ENCODE assay signal across 8 cellular contexts in the genomic region with DNA sequence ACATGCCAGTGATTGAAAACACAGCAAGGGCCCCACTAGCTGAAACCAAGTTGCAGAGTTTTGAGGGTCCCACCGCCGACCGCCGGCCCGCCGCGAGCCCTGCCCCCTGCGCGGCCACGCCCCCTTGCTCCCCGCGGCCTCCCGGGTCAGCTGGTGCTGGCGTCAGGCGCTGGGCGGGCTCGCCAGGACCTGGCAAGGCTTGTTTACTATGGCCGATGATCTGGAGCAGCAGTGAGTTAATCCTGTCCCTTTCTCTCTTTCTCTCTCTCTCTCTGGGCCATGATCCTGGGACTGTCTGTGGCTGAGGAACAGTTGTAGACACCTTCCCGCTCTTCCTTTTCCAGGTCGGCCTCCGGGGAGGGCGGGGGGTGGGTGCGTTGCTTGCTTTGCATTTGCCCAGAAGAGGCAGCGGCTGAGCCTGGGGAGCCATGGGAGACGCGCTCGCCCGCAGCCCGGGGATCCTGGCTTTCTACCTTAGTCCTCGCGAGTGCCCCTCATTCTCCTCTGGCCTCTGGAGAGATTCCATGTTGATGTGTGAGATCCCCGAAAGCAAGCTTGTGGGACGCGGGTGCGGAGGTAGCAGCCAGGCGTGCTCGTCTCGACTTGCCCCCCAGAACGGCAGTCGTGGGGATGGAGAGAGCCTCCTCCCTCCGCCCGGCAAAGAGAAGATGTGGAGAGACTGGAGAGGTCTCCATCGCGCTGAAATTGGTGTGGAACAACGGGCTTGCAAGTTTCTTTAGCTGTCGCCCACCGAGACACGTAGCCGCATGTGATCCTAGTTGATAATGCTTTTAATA. TPM values are rescaled to one million over a fixed set of nuclear protein-coding genes. Genes with fewer than 3 reads are reported as not detected.
A peak's percentile ranks its signal among the peaks of the same experiment; 100 is the strongest.
DNase-seq lines count a peak whose midpoint lies in the region; ATAC-seq, FAIRE-seq and TF ChIP-seq lines count a peak whose summit lies in the region.

A gene with protein sequence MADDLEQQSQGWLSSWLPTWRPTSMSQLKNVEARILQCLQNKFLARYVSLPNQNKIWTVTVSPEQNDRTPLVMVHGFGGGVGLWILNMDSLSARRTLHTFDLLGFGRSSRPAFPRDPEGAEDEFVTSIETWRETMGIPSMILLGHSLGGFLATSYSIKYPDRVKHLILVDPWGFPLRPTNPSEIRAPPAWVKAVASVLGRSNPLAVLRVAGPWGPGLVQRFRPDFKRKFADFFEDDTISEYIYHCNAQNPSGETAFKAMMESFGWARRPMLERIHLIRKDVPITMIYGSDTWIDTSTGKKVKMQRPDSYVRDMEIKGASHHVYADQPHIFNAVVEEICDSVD (plus strand): TSS at position 202 of the 797 bp plus-strand sequence. CDS start 7 bp downstream, at position 209.

- peak; percentile 70 for DNase-seq in EH (ENCODE audit: low read depth)
- DNase-seq in K562 (ENCODE audit: extremely low read depth in 1 of 4, low spot score in 3 of 4) = peak; percentile 61 to 75 (median 71)
- peak; percentile 77 to 82 for DNase-seq in hippocampal formation (lab: John Stamatoyannopoulos, UW)
- DNase-seq in KG1 (lab: John Stamatoyannopoulos, UW) = no peak

- H3K4me2 ChIP-seq in KMS-11 (peak within 1 kb of the TSS; percentile 84), K562 (ENCODE audit: insufficient read depth, low read length) (peak within 1 kb of the TSS; percentile 87)

- no peak for FAIRE-seq in K562 (lab: Jason Lieb, UNC)

- CTCF ChIA-PET in K562 (lab: Yijun Ruan, JAX; ENCODE audit: low intra/inter-chr PET ratio) = no interaction called here

- TF ChIP-seq CTCF in KMS-11 (conservative IDR thresholded peaks at IDR 0.05; ENCODE audit: low read depth, low read length) (no peak), K562 (IDR thresholded peaks at IDR 0.05 in 2 of 3, conservative IDR thresholded peaks at IDR 0.05 in 1 of 3; ENCODE audit: insufficient read depth in 2 of 3, low read depth in 1 of 3, low read length in 3 of 3) (no peak)

- no peak within 1 kb of the TSS for H3K4me3 ChIP-seq in KMS-11 (IDR thresholded peaks at IDR 0.05; ENCODE audit: insufficient read depth, low read depth, low read length)
- peak within 1 kb of the TSS; percentile 56 for H3K4me3 ChIP-seq in K562
- peak within 1 kb of the TSS; percentile 95 for H3K4me3 ChIP-seq in rectal smooth muscle tissue (ENCODE audit: low read length)

- H4K20me1 ChIP-seq in KMS-11 (ENCODE audit: insufficient read depth) = no peaks in the 10 kb centered on the region
- no peaks in the 10 kb centered on the region for H4K20me1 ChIP-seq in K562 (replicated peaks; ENCODE audit: control insufficient read depth, insufficient read depth, low read length)

- H3K9me3 ChIP-seq in K562 (replicated peaks; ENCODE audit: control insufficient read depth, insufficient read depth, low read depth, low read length) = no peaks in the 10 kb centered on the region

- H3K27me3 ChIP-seq in KMS-11 (ENCODE audit: insufficient read depth, low read depth) = no peaks in the 10 kb centered on the region
- no peaks in the 10 kb centered on the region for H3K27me3 ChIP-seq in K562 (ENCODE audit: control insufficient read depth in 2 of 2, insufficient read depth in 2 of 2, low read length in 2 of 2)
- H3K27me3 ChIP-seq in rectal smooth muscle tissue (ENCODE audit: control insufficient read depth, insufficient read depth, low read length) = no peaks in the 10 kb centered on the region

- in situ Hi-C loops in K562 (cut with MboI) = no loop called here

- WGBS in K562 (ENCODE audit: insufficient coverage, low coverage, missing lambda C conversion rate) = under 1% methylated on average over 20 of the region's 49 CpGs

- ATAC-seq in GM21576 (IDR thresholded peaks at IDR 0.05; ENCODE audit: unreplicated experiment) (peak; percentile 80), K562 (peak; percentile 88)

- no peak for TF ChIP-seq EP300 in K562 (IDR thresholded peaks at IDR 0.05; ENCODE audit: low read length)

- POLR2A ChIA-PET in K562 (lab: Yijun Ruan, JAX) = interaction anchor here (0.9 to 1.6 kb wide), 6 partner anchors 9 to 175 kb away, joined by 3 to 8 read pairs (median 4); partner anchors contain the start of gene OXA1L

- TF ChIP-seq POLR2A in K562 (conservative IDR thresholded peaks at IDR 0.05) = peak; percentile 66

- peaks cover 22% of the 10 kb centered on the region for H3K79me2 ChIP-seq in KMS-11 (ENCODE audit: insufficient read depth, low read depth)
- H3K79me2 ChIP-seq in K562 (ENCODE audit: control insufficient read depth, insufficient read depth, low read length) = peaks cover 14% of the 10 kb centered on the region

- peak within 1 kb of the TSS; percentile 91 for H2AFZ ChIP-seq in KMS-11 (ENCODE audit: low read depth)
- H2AFZ ChIP-seq in K562 (ENCODE audit: low read depth, low read length) = peak within 1 kb of the TSS; percentile 89

- no peaks in the 10 kb centered on the region for H3K36me3 ChIP-seq in KMS-11 (ENCODE audit: insufficient read depth)
- peaks cover 16% of the 10 kb centered on the region; the same call in 2 of the 3 replicates for H3K36me3 ChIP-seq in K562 (ENCODE audit: control insufficient read depth, insufficient read depth, low read length)
- peaks cover 10% of the 10 kb centered on the region for H3K36me3 ChIP-seq in rectal smooth muscle tissue (ENCODE audit: control insufficient read depth, insufficient read depth, low read length)

- intact Hi-C loops in T-helper 1 cell treated with Interleukin-12 subunit alpha and Interleukin-12 subunit beta and Interleukin-4 antibody, amounts not matched to agents 30 ng/mL and 1 ng/mL, for 36 hours (cut with micrococcal nuclease) = loop anchor here (1.0 to 2.0 kb wide), 4 partner anchors 9 to 115 kb away; partner anchors contain the start of gene DAD1
- intact Hi-C loops in K562 (cut with micrococcal nuclease) = no loop called here

- BruUV-seq in K562 (replicated peaks; lab: Mats Ljungman, UMichigan) = TSS peak; percentile 58

- H3K9me1 ChIP-seq in K562 (ENCODE audit: control insufficient read depth, insufficient read depth, low read length) = peaks cover 2% of the 10 kb centered on the region

- H3K27ac ChIP-seq in KMS-11 (peak within 1 kb of the TSS; percentile 83), K562 (ENCODE audit: extremely low read depth, low read depth, low read length) (peak within 1 kb of the TSS; percentile 72), rectal smooth muscle tissue (ENCODE audit: low read depth, low read length) (peak within 1 kb of the TSS; percentile 85)

- H3K4me1 ChIP-seq in KMS-11 (ENCODE audit: low read depth, poor library complexity, severe bottlenecking) (peaks cover 49% of the 10 kb centered on the region), K562 (replicated peaks in 1 of 2; ENCODE audit: control insufficient read depth in 2 of 2, insufficient read depth in 2 of 2, low read length in 2 of 2) (peaks cover 16 to 47% of the 10 kb centered on the region in 2 experiments; a peak in 4 of 5 replicates), rectal smooth muscle tissue (ENCODE audit: control insufficient read depth, insufficient read depth, low read length) (peaks cover 8% of the 10 kb centered on the region)

- H3K9ac ChIP-seq in KMS-11 (peak within 1 kb of the TSS; percentile 76), K562 (ENCODE audit: insufficient read depth in 1 of 2, low read depth in 2 of 2, low read length in 2 of 2) (peak within 1 kb of the TSS; percentile 68 to 94), rectal smooth muscle tissue (ENCODE audit: low read length) (peak within 1 kb of the TSS; percentile 50)

- TF ChIP-seq RAD21 in K562 (CRISPR knock-in tag; conservative IDR thresholded peaks at IDR 0.05 in 1 of 2, IDR thresholded peaks at IDR 0.05 in 1 of 2) = no peak

TF ChIP-seq in K562, 482 proteins besides CTCF, POLR2A, EP300 and RAD21 (continues in another document):
- TF ChIP-seq, protein P1, sequence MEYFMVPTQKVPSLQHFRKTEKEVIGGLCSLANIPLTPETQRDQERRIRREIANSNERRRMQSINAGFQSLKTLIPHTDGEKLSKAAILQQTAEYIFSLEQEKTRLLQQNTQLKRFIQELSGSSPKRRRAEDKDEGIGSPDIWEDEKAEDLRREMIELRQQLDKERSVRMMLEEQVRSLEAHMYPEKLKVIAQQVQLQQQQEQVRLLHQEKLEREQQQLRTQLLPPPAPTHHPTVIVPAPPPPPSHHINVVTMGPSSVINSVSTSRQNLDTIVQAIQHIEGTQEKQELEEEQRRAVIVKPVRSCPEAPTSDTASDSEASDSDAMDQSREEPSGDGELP (CRISPR knock-in tag; IDR thresholded peaks at IDR 0.05; ENCODE audit: borderline replicate concordance) = peak; percentile 95

RNA-seq across cellular contexts. Expression of the gene that starts here (rescaled TPM):
- 16.1 and 18.6 TPM in 2 replicates for total RNA-seq in T-helper 1 cell treated with Interleukin-12 subunit alpha and Interleukin-12 subunit beta and Interleukin-4 antibody, amounts not matched to agents 30 ng/mL and 1 ng/mL, for 36 hours
- 13.4 and 20.8 TPM in 2 replicates for total RNA-seq in K562 (2011; cell fraction: chromatin; rRNA removed; ENCODE audit: low replicate concordance)
- total RNA-seq in K562 (2011; cell fraction: nucleolus; rRNA removed) = 16.6 and 18.5 TPM in 2 replicates
- total RNA-seq in K562 (2011; cell fraction: nucleoplasm; rRNA removed) = 18.2 and 20.5 TPM in 2 replicates
- 4.2 and 4.4 TPM in 2 replicates for total RNA-seq in K562 (2014; rRNA removed)
- 3.9 and 4.3 TPM in 2 replicates for total RNA-seq in K562 (2014; rRNA removed; fragmentation: Illumina TruSeq; extraction: Trizol)
- total RNA-seq in K562 (2015; rRNA removed; fragmentation: Illumina TruSeq; extraction: Trizol) = 3.3 and 3.6 TPM in 2 replicates
- 8.5 and 9.5 TPM in 2 replicates for total RNA-seq in K562 (2021)
- polyA plus RNA-seq in K562 (2011; rRNA removed) = 12.0 TPM in 2 replicates
- 11.7 and 15.8 TPM in 2 replicates for polyA plus RNA-seq in K562 (2011; cell fraction: cytosol; rRNA removed)
- polyA plus RNA-seq in K562 (2011; cell fraction: nucleus; rRNA removed) = 11.2 and 13.5 TPM in 2 replicates
- polyA plus RNA-seq in K562 (2012) = 8.1 and 19.7 TPM in 2 replicates
- polyA plus RNA-seq in K562 (2014; fragmentation: Illumina TruSeq; extraction: Trizol) = 9.8 and 10.0 TPM in 2 replicates
- 1 to 10 TPM; 7.2 to 9.1 TPM for polyA plus RNA-seq in K562 (2014; fragmentation: Nextera tagmentation; extraction: Ambion mirVana)
- polyA plus RNA-seq in K562 (2014; rRNA removed) = 5.5 and 6.6 TPM in 2 replicates
- 7.3 and 10.4 TPM in 2 replicates for polyA minus RNA-seq in K562 (2011; rRNA and poly(A)+ RNA removed)
- polyA minus RNA-seq in K562 (2011; cell fraction: cytosol; rRNA and poly(A)+ RNA removed) = 4.4 and 6.1 TPM in 2 replicates
- 6.5 and 6.7 TPM in 2 replicates for polyA minus RNA-seq in K562 (2011; cell fraction: nucleus; rRNA and poly(A)+ RNA removed)
